In genomic region chr6:27188206-27188884, GRCh38 we compare ENCODE assay signal across 1 cellular context.
TF ChIP-seq lines count a peak whose summit lies in the region.

No MANE protein-coding gene starts in this region.

TF ChIP-seq in K562, 482 proteins besides CTCF, POLR2A, EP300 and RAD21 (continued from another document and continues in another):
- peak in 1 of 2 experiments; percentile 24; a peak in 1 of 4 replicates for TF ChIP-seq SIN3A (IDR thresholded peaks at IDR 0.05; ENCODE audit: borderline replicate concordance in 2 of 2, control insufficient read depth in 1 of 2, low read depth in 2 of 2, low read length in 2 of 2)
- peak; percentile 58 for TF ChIP-seq PML (IDR thresholded peaks at IDR 0.05; ENCODE audit: low read length)
- no peak for TF ChIP-seq ZNF79 (CRISPR knock-in tag; IDR thresholded peaks at IDR 0.05; ENCODE audit: low read depth)
- TF ChIP-seq ZC3H11A (IDR thresholded peaks at IDR 0.05; ENCODE audit: low read depth, low read length) = no peak
- peak in 1 of 2 experiments; percentile 47; a peak in 1 of 4 replicates for TF ChIP-seq HDAC1 (IDR thresholded peaks at IDR 0.05)
- 0 out of 2 replicates have a peak, but pooled peaks have one; percentile 14 for TF ChIP-seq NCOA1 (IDR thresholded peaks at IDR 0.05; ENCODE audit: low read depth)
- TF ChIP-seq SIRT6 (IDR thresholded peaks at IDR 0.05; ENCODE audit: low read depth, low read length) = no peak
- TF ChIP-seq TEAD4 (IDR thresholded peaks at IDR 0.05; ENCODE audit: low read length) = no peak; the same call in 1 of the 2 replicates
- no peak for TF ChIP-seq TEAD4 (CRISPR knock-in tag; IDR thresholded peaks at IDR 0.05; ENCODE audit: borderline replicate concordance)
- TF ChIP-seq KLF6 (CRISPR knock-in tag; IDR thresholded peaks at IDR 0.05; ENCODE audit: borderline replicate concordance) = 0 out of 2 replicates have a peak, but pooled peaks have one; percentile 12
- TF ChIP-seq NR2C2 (CRISPR knock-in tag; IDR thresholded peaks at IDR 0.05) = no peak
- TF ChIP-seq NR2C2 (tag; IDR thresholded peaks at IDR 0.05) = no peak
- TF ChIP-seq CLOCK (CRISPR knock-in tag; IDR thresholded peaks at IDR 0.05; ENCODE audit: borderline replicate concordance) = no peak
- TF ChIP-seq SMC3 (conservative IDR thresholded peaks at IDR 0.05; ENCODE audit: insufficient read depth, low read depth, low read length) = no peak
- no peak for TF ChIP-seq STAT5B (CRISPR knock-in tag; IDR thresholded peaks at IDR 0.05)
- peak; percentile 38 for TF ChIP-seq TBP (optimal IDR thresholded peaks at IDR 0.05; ENCODE audit: low read depth, low read length)
- no peak for TF ChIP-seq MXD1 (CRISPR knock-in tag; IDR thresholded peaks at IDR 0.05; ENCODE audit: borderline replicate concordance, poor library complexity, severe bottlenecking)
- TF ChIP-seq TFE3 (CRISPR knock-in tag; IDR thresholded peaks at IDR 0.05) = no peak
- no peak for TF ChIP-seq CREB5 (CRISPR knock-in tag; IDR thresholded peaks at IDR 0.05)
- no peak for TF ChIP-seq ZBTB5 (IDR thresholded peaks at IDR 0.05)
- no peak for TF ChIP-seq SMAD3 (CRISPR knock-in tag; conservative IDR thresholded peaks at IDR 0.05)
- no peak for TF ChIP-seq PBX2 (CRISPR knock-in tag; IDR thresholded peaks at IDR 0.05; ENCODE audit: low read depth)
- no peak for TF ChIP-seq PBX2 (tag; conservative IDR thresholded peaks at IDR 0.05; ENCODE audit: low read depth)
- TF ChIP-seq CEBPG (CRISPR knock-in tag; IDR thresholded peaks at IDR 0.05) = no peak
- TF ChIP-seq CEBPG (tag; conservative IDR thresholded peaks at IDR 0.05 in 1 of 2, IDR thresholded peaks at IDR 0.05 in 1 of 2) = no peak
- TF ChIP-seq ZNF408 (CRISPR knock-in tag; IDR thresholded peaks at IDR 0.05; ENCODE audit: low read depth) = no peak
- TF ChIP-seq MTA2 (IDR thresholded peaks at IDR 0.05; ENCODE audit: low read depth) = peak; percentile 42
- peak; percentile 79 for TF ChIP-seq JUND (IDR thresholded peaks at IDR 0.05; ENCODE audit: borderline replicate concordance, low read depth, low read length)
- peak; percentile 79; the same call in 1 of the 3 replicates for TF ChIP-seq JUND (tag; IDR thresholded peaks at IDR 0.05; ENCODE audit: borderline replicate concordance, low read depth, low read length)
- TF ChIP-seq STAT5A (IDR thresholded peaks at IDR 0.05; ENCODE audit: borderline replicate concordance, low read length) = no peak
- 0 out of 2 replicates have a peak, but pooled peaks have one; percentile 5 for TF ChIP-seq CEBPB (tag; IDR thresholded peaks at IDR 0.05)
- TF ChIP-seq CBX1 (IDR thresholded peaks at IDR 0.05; ENCODE audit: low read depth) = no peak
- TF ChIP-seq ZNF407 (IDR thresholded peaks at IDR 0.05; ENCODE audit: low read depth) = no peak
- TF ChIP-seq NR3C1 (CRISPR knock-in tag; IDR thresholded peaks at IDR 0.05) = no peak
- TF ChIP-seq ZBTB33 (CRISPR knock-in tag; IDR thresholded peaks at IDR 0.05) = no peak
- TF ChIP-seq SRSF1 (IDR thresholded peaks at IDR 0.05; ENCODE audit: low read depth, low read length) = no peak
- no peak for TF ChIP-seq ZNF184 (CRISPR knock-in tag; IDR thresholded peaks at IDR 0.05)
- no peak for TF ChIP-seq ZNF583 (CRISPR knock-in tag; IDR thresholded peaks at IDR 0.05)
- no peak for TF ChIP-seq POLR2AphosphoS2 (IDR thresholded peaks at IDR 0.05; ENCODE audit: low read length)
- TF ChIP-seq MED1 (CRISPR knock-in tag; IDR thresholded peaks at IDR 0.05; ENCODE audit: borderline replicate concordance) = no peak
- TF ChIP-seq SRSF3 (IDR thresholded peaks at IDR 0.05; ENCODE audit: insufficient read depth, low read length) = no peak
- TF ChIP-seq KAT2B (IDR thresholded peaks at IDR 0.05; ENCODE audit: low read depth, low read length) = no peak
- no peak for TF ChIP-seq ZNF644 (tag; IDR thresholded peaks at IDR 0.05; ENCODE audit: low read depth)
